10 cellular contexts compared by ENCODE assay signal in genomic region chr12:93778306-93778705, GRCh38.
DNase-seq lines count a peak whose midpoint lies in the region; ATAC-seq and TF ChIP-seq lines count a peak whose summit lies in the region.
"Had no signal": no experiment of that assay in that cellular context is flagged by ENCODE, and none has a peak within 500 bp of the region (broad histone marks: within the 10 kb centered on the region; RNA-seq: fewer than 3 reads in every experiment).

No MANE protein-coding gene starts in this region.

- H3K4me1 ChIP-seq in fibroblast of lung (ENCODE audit: control insufficient read depth, extremely low read depth, insufficient read depth, low read length) (peaks cover 25% of the 10 kb centered on the region), osteoblast (ENCODE audit: insufficient read depth, low read length) (peaks cover 50% of the 10 kb centered on the region)

- CTCF ChIA-PET in AG04450 (lab: Charles Lee) = interaction anchor here (1.9 to 2.3 kb wide), 2 partner anchors 11 to 323 kb away, joined by 7 to 17 read pairs; no protein-coding TSS in a partner anchor

- H4K20me1 ChIP-seq in fibroblast of lung (ENCODE audit: control insufficient read depth, extremely low read depth, insufficient read depth, low read length) (no peaks in the 10 kb centered on the region), osteoblast (ENCODE audit: insufficient read depth, low read length) (no peaks in the 10 kb centered on the region)

- H3K36me3 ChIP-seq in fibroblast of lung (ENCODE audit: control insufficient read depth, insufficient read depth, low read length) (no peaks in the 10 kb centered on the region), osteoblast (ENCODE audit: insufficient read depth, low read length) (no peaks in the 10 kb centered on the region)

- H3K4me2 ChIP-seq in fibroblast of lung (ENCODE audit: extremely low read depth, insufficient read depth, low read length) (peak overlapping the region; percentile 77), osteoblast (ENCODE audit: insufficient read depth, low read length) (peak overlapping the region; percentile 72)

- H3K79me2 ChIP-seq in fibroblast of lung (ENCODE audit: control insufficient read depth, insufficient read depth, low read length) = no peaks in the 10 kb centered on the region
- H3K79me2 ChIP-seq in osteoblast (ENCODE audit: insufficient read depth, low read length) = peaks cover 38% of the 10 kb centered on the region

- POLR2A ChIA-PET in AG04450 (lab: Yijun Ruan, JAX) = interaction anchor here (0.6 to 1.1 kb wide), 4 partner anchors 23 to 307 kb away, joined by 3 to 5 read pairs (median 4); no protein-coding TSS in a partner anchor

- no peaks in the 10 kb centered on the region for H3K27me3 ChIP-seq in AG04450 (ENCODE audit: control insufficient read depth, insufficient read depth, low read length)
- no peaks in the 10 kb centered on the region for H3K27me3 ChIP-seq in fibroblast of lung (ENCODE audit: control insufficient read depth, insufficient read depth, low read length)
- H3K27me3 ChIP-seq in osteoblast (ENCODE audit: insufficient read depth, low read length) = no peaks in the 10 kb centered on the region

- ATAC-seq in HG03342 (IDR thresholded peaks at IDR 0.05; ENCODE audit: unreplicated experiment) (no peak), HG03095 (IDR thresholded peaks at IDR 0.05; ENCODE audit: unreplicated experiment) (no peak)

- H2AFZ ChIP-seq in fibroblast of lung (ENCODE audit: low read length) (no peak overlapping the region), osteoblast (ENCODE audit: low read length) (peak overlapping the region; percentile 34)

- H3K9me3 ChIP-seq in AG04450 (ENCODE audit: control insufficient read depth, insufficient read depth, low read length) (no peaks in the 10 kb centered on the region), fibroblast of lung (ENCODE audit: control insufficient read depth, insufficient read depth, low read depth, low read length) (no peaks in the 10 kb centered on the region), osteoblast (ENCODE audit: low read depth, low read length) (no peaks in the 10 kb centered on the region)

- TF ChIP-seq CTCF in AG04450 (IDR thresholded peaks at IDR 0.05; ENCODE audit: low read depth, low read length) (no peak), fibroblast of lung (conservative IDR thresholded peaks at IDR 0.05 in 1 of 2, IDR thresholded peaks at IDR 0.05 in 1 of 2; ENCODE audit: low read depth in 1 of 2, low read length in 2 of 2) (no peak), osteoblast (IDR thresholded peaks at IDR 0.05; ENCODE audit: extremely low read depth, low read depth, low read length) (no peak)

- H3K27ac ChIP-seq in AG04450 (ENCODE audit: low read depth, low read length) (no peak overlapping the region), fibroblast of lung (ENCODE audit: insufficient read depth, low read length) (peak overlapping the region; percentile 98), osteoblast (ENCODE audit: low read depth, low read length) (peak overlapping the region; percentile 99)

- H3K9ac ChIP-seq in fibroblast of lung (ENCODE audit: insufficient read depth, low read length) = peak overlapping the region; percentile 46

- peak; percentile 64 for DNase-seq in AG04450 (ENCODE audit: low read depth, low spot score)
- peak; percentile 82 for DNase-seq in RPMI7951 (ENCODE audit: low read depth)
- peak; percentile 75 to 93 for DNase-seq in fibroblast of lung (ENCODE audit: low read depth in 2 of 2)
- peak; percentile 80 for DNase-seq in osteoblast (ENCODE audit: insufficient read length, low spot score, missing footprints)
- DNase-seq in HuH-7.5 (ENCODE audit: low spot score) = no peak
- no peak for DNase-seq in NCI-H1436 (lab: John Stamatoyannopoulos, UW)
- DNase-seq: NCI-H510A, occipital lobe had no signal

- H3K4me3 ChIP-seq in AG04450 (ENCODE audit: low read depth, low read length) (no peak overlapping the region), fibroblast of lung (replicated peaks in 1 of 4; ENCODE audit: control extremely low read depth in 1 of 4, insufficient read depth in 1 of 4, low read depth in 3 of 4, low read length in 4 of 4) (no peak overlapping the region), osteoblast (ENCODE audit: insufficient read depth, low read length) (no peak overlapping the region)

Comparison
In these comparisons a context has a peak if more than half of its experiments do, and no peak if none do; other contexts are left out.
1. DNase-seq: peak in AG04450 (single experiment), RPMI7951 (single experiment), fibroblast of lung (2 of 2) and osteoblast (single experiment); none in HuH-7.5 (single experiment) and NCI-H1436 (single experiment).